In the genomic region with DNA sequence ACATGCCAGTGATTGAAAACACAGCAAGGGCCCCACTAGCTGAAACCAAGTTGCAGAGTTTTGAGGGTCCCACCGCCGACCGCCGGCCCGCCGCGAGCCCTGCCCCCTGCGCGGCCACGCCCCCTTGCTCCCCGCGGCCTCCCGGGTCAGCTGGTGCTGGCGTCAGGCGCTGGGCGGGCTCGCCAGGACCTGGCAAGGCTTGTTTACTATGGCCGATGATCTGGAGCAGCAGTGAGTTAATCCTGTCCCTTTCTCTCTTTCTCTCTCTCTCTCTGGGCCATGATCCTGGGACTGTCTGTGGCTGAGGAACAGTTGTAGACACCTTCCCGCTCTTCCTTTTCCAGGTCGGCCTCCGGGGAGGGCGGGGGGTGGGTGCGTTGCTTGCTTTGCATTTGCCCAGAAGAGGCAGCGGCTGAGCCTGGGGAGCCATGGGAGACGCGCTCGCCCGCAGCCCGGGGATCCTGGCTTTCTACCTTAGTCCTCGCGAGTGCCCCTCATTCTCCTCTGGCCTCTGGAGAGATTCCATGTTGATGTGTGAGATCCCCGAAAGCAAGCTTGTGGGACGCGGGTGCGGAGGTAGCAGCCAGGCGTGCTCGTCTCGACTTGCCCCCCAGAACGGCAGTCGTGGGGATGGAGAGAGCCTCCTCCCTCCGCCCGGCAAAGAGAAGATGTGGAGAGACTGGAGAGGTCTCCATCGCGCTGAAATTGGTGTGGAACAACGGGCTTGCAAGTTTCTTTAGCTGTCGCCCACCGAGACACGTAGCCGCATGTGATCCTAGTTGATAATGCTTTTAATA, we compare ENCODE assay signal across 8 cellular contexts. TPM values are rescaled to one million over a fixed set of nuclear protein-coding genes. Genes with fewer than 3 reads are reported as not detected.
A peak's percentile ranks its signal among the peaks of the same experiment; 100 is the strongest.
DNase-seq lines count a peak whose midpoint lies in the region; ATAC-seq, FAIRE-seq and TF ChIP-seq lines count a peak whose summit lies in the region.

A gene with protein sequence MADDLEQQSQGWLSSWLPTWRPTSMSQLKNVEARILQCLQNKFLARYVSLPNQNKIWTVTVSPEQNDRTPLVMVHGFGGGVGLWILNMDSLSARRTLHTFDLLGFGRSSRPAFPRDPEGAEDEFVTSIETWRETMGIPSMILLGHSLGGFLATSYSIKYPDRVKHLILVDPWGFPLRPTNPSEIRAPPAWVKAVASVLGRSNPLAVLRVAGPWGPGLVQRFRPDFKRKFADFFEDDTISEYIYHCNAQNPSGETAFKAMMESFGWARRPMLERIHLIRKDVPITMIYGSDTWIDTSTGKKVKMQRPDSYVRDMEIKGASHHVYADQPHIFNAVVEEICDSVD (plus strand): TSS at position 202 of the 797 bp plus-strand sequence. CDS start 7 bp downstream, at position 209.

- peak within 1 kb of the TSS; percentile 92 for H3K4me3 Mint-ChIP-seq in activated CD8-positive, alpha-beta T cell treated with anti-CD3 and anti-CD28 coated beads, Interleukin-2, amount 10 ng/mL, durations not matched to agents 7 days and 5 days

- peaks cover 0 to 10% (median 6%) of the 10 kb centered on the region in 4 experiments; a peak in 4 of 7 replicates for H3K4me1 ChIP-seq in H1 (replicated peaks in 1 of 4; ENCODE audit: control insufficient read depth in 3 of 4, insufficient read depth in 4 of 4, low read length in 3 of 4)

- no peak within 1 kb of the TSS for H3K23ac ChIP-seq in H1 (ENCODE audit: insufficient read length)

- no peak within 1 kb of the TSS for H3K14ac ChIP-seq in H1 (ENCODE audit: insufficient read length)

- H4K91ac ChIP-seq in H1 (replicated peaks; ENCODE audit: insufficient read length, low read length): peak within 1 kb of the TSS; percentile 18

- H3K27me3 ChIP-seq in H1 (replicated peaks in 1 of 4; ENCODE audit: control insufficient read depth in 3 of 4, extremely low read depth in 1 of 4, insufficient read depth in 3 of 4, low read length in 3 of 4): no peaks in the 10 kb centered on the region

- 1% methylated on average over 40 of the region's 49 CpGs; no CpG with 5 or more reads in 1 of the 2 experiments for WGBS in H1 (ENCODE audit: extremely low coverage in 1 of 2, insufficient coverage in 1 of 2, insufficient read length in 1 of 2, insufficient replicate concordance in 2 of 2, low coverage in 1 of 2, low lambda C conversion rate in 2 of 2, missing lambda C conversion rate in 1 of 2), 2 experiments

- H3K9me3 ChIP-seq in H1 (ENCODE audit: insufficient read depth in 2 of 2, low read depth in 1 of 2, low read length in 1 of 2): no peaks in the 10 kb centered on the region

- H2BK120ac ChIP-seq in H1 (replicated peaks; ENCODE audit: low read depth, low read length): no peak within 1 kb of the TSS

- peak within 1 kb of the TSS; percentile 93 for H2BK5ac ChIP-seq in H1 (ENCODE audit: low read depth, low read length)

- H3K27me3 Mint-ChIP-seq in activated CD8-positive, alpha-beta T cell treated with anti-CD3 and anti-CD28 coated beads, Interleukin-2, amount 10 ng/mL, durations not matched to agents 7 days and 5 days (ENCODE audit: low read depth): peaks cover 19% of the 10 kb centered on the region

- peak within 1 kb of the TSS; percentile 77 for H2BK12ac ChIP-seq in H1 (ENCODE audit: low read depth, low read length)

- H3K79me2 ChIP-seq in H1 (ENCODE audit: control insufficient read depth in 1 of 2, insufficient read depth in 2 of 2, low read length in 2 of 2): peaks cover 3 to 17% of the 10 kb centered on the region in 2 experiments

- peak; percentile 89 for ATAC-seq in HG02885 (IDR thresholded peaks at IDR 0.05; ENCODE audit: poor library complexity, unreplicated experiment)
- peak; percentile 91 for ATAC-seq in activated CD8-positive, alpha-beta T cell treated with anti-CD3 and anti-CD28 coated beads, Interleukin-2, amount 10 ng/mL, durations not matched to agents 7 days and 5 days

- TF ChIP-seq POLR2A in GM12892 (IDR thresholded peaks at IDR 0.05; ENCODE audit: low read depth, low read length) (peak; percentile 46; the same call in 1 of the 2 replicates), H1 (IDR thresholded peaks at IDR 0.05; ENCODE audit: control extremely low read depth in 1 of 2, low read depth in 2 of 2, low read length in 2 of 2) (peak; percentile 60 to 78; a peak in 2 of 3 replicates)

- H3K4ac ChIP-seq in H1 (replicated peaks; ENCODE audit: insufficient read length, low read depth, low read length): no peak within 1 kb of the TSS

- 0 out of 3 replicates have a peak, but pooled peaks of 1 of the 2 experiments have one; percentile 31 for TF ChIP-seq EP300 in H1 (IDR thresholded peaks at IDR 0.05; ENCODE audit: borderline replicate concordance in 1 of 2, low read depth in 2 of 2, low read length in 2 of 2)

- POLR2A ChIA-PET in activated CD8-positive, alpha-beta T cell treated with anti-CD3 and anti-CD28 coated beads, Interleukin-2, amount 10 ng/mL, durations not matched to agents 7 days and 5 days (lab: Charles Lee): interaction anchor here (0.7 to 5.4 kb wide), 7 partner anchors 9 to 217 kb away, joined by 3 to 42 read pairs (median 3); a partner anchor contains a TSS
- POLR2A ChIA-PET in H1 (lab: Charles Lee; ENCODE audit: partially characterized antibody): interaction anchor here (0.8 to 2.7 kb wide), 11 partner anchors 9 to 359 kb away, joined by 3 to 22 read pairs (median 3); a partner anchor contains a TSS

- peaks cover 0 to 4% of the 10 kb centered on the region in 2 experiments for H4K20me1 ChIP-seq in H1 (replicated peaks in 1 of 2; ENCODE audit: control insufficient read depth in 1 of 2, insufficient read depth in 2 of 2, low read length in 2 of 2)

- peak within 1 kb of the TSS; percentile 84 for H3K27ac Mint-ChIP-seq in activated CD8-positive, alpha-beta T cell treated with anti-CD3 and anti-CD28 coated beads, Interleukin-2, amount 10 ng/mL, durations not matched to agents 7 days and 5 days

- peak within 1 kb of the TSS; percentile 91 for H4K8ac ChIP-seq in H1 (ENCODE audit: extremely low read depth, insufficient read depth, low read length)

- H2BK20ac ChIP-seq in H1 (ENCODE audit: low read length): no peak within 1 kb of the TSS

- TF ChIP-seq RAD21 in H1 (IDR thresholded peaks at IDR 0.05 in 1 of 2, conservative IDR thresholded peaks at IDR 0.05 in 1 of 2; ENCODE audit: low read depth in 2 of 2, low read length in 2 of 2): no peak

- H3K56ac ChIP-seq in H1 (replicated peaks; ENCODE audit: insufficient read length, low read depth, low read length): peak within 1 kb of the TSS; percentile 60

- peak within 1 kb of the TSS; percentile 68 to 99 (median 84) for H3K4me3 ChIP-seq in H1 (ENCODE audit: extremely low read depth in 1 of 4, insufficient read depth in 2 of 4, low read depth in 3 of 4, low read length in 4 of 4)

- H2BK15ac ChIP-seq in H1 (ENCODE audit: low read length): peak within 1 kb of the TSS; percentile 81; the same call in 1 of the 2 replicates

- H3K9ac ChIP-seq in H1 (replicated peaks in 1 of 4; ENCODE audit: extremely low read depth in 1 of 4, low read depth in 3 of 4, low read length in 3 of 4): peak within 1 kb of the TSS; percentile 55 to 84 (median 82)

- peak; percentile 61 for FAIRE-seq in GM12892 (lab: Jason Lieb, UNC)
- no peak for FAIRE-seq in H1 (lab: Jason Lieb, UNC)

- H2AFZ ChIP-seq in H1 (ENCODE audit: low read length): peak within 1 kb of the TSS; percentile 98

- peaks cover 30% of the 10 kb centered on the region for H3K4me1 Mint-ChIP-seq in activated CD8-positive, alpha-beta T cell treated with anti-CD3 and anti-CD28 coated beads, Interleukin-2, amount 10 ng/mL, durations not matched to agents 7 days and 5 days (ENCODE audit: low read depth)

- no peak within 1 kb of the TSS for H2AK5ac ChIP-seq in H1 (ENCODE audit: low read depth, low read length)

- CTCF ChIA-PET in activated CD8-positive, alpha-beta T cell treated with anti-CD3 and anti-CD28 coated beads, Interleukin-2, amount 10 ng/mL, durations not matched to agents 7 days and 5 days (lab: Charles Lee): interaction anchor here (0.7 to 5.1 kb wide), 19 partner anchors 8 to 620 kb away, joined by 3 to 64 read pairs (median 3); a partner anchor contains a TSS
- CTCF ChIA-PET in H1 (lab: Charles Lee; ENCODE audit: partially characterized antibody): interaction anchor here (0.8 to 5.2 kb wide), 17 partner anchors 9 to 273 kb away, joined by 3 to 29 read pairs (median 4); a partner anchor contains a TSS

- no peak for TF ChIP-seq CTCF in H1 (IDR thresholded peaks at IDR 0.05; ENCODE audit: control extremely low read depth in 1 of 3, insufficient read depth in 1 of 3, low read depth in 1 of 3, low read length in 3 of 3)

- H3K4me2 ChIP-seq in H1 (ENCODE audit: insufficient read depth in 1 of 2, low read depth in 2 of 2, low read length in 2 of 2): peak within 1 kb of the TSS; percentile 67 to 79

- H3K36me3 Mint-ChIP-seq in activated CD8-positive, alpha-beta T cell treated with anti-CD3 and anti-CD28 coated beads, Interleukin-2, amount 10 ng/mL, durations not matched to agents 7 days and 5 days (ENCODE audit: low read depth): peaks cover 14% of the 10 kb centered on the region

- no peak within 1 kb of the TSS for H4K5ac ChIP-seq in H1 (ENCODE audit: insufficient read length, low read depth, low read length)

- DNase-seq in A172 (ENCODE audit: low spot score) (peak; percentile 16), GM12892 (ENCODE audit: insufficient read length) (peak; percentile 78), NCI-H2196 treated with DMSO at 0.1 percent for 48 hours (lab: John Stamatoyannopoulos, UW; ENCODE audit: unreplicated experiment) (peak; percentile 33), H1 (ENCODE audit: low read depth in 1 of 2, low spot score in 2 of 2) (peak in 1 of 2 experiments; percentile 92), lung microvascular endothelial cell (ENCODE audit: low read depth in 2 of 2) (peak; percentile 64 to 79)
- peak; percentile 77 for DNase-seq in activated CD8-positive, alpha-beta T cell treated with anti-CD3 and anti-CD28 coated beads, Interleukin-2, amount 10 ng/mL, durations not matched to agents 7 days and 5 days
- peak; percentile 29 to 37 for DNase-seq in stimulated activated CD8-positive, alpha-beta memory T cell treated with anti-CD3 and anti-CD28 coated beads, Interleukin-2, amount 100 ng/mL, for 1 hour (ENCODE audit: low read depth in 2 of 2)

- H3K9me3 Mint-ChIP-seq in activated CD8-positive, alpha-beta T cell treated with anti-CD3 and anti-CD28 coated beads, Interleukin-2, amount 10 ng/mL, durations not matched to agents 7 days and 5 days (ENCODE audit: insufficient read depth): no peaks in the 10 kb centered on the region

- H3K23me2 ChIP-seq in H1 (ENCODE audit: low read depth, low read length): peaks cover 4% of the 10 kb centered on the region; the same call in 1 of the 2 replicates

- H3K18ac ChIP-seq in H1 (ENCODE audit: extremely low read depth, low read length): peak within 1 kb of the TSS; percentile 81; the same call in 1 of the 2 replicates

- peak within 1 kb of the TSS; percentile 77 for H3K27ac ChIP-seq in H1 (ENCODE audit: low read depth, low read length)

- H3K79me1 ChIP-seq in H1 (ENCODE audit: low read depth, low read length): peaks cover 3% of the 10 kb centered on the region; the same call in 1 of the 2 replicates

- H3K36me3 ChIP-seq in H1 (ENCODE audit: control insufficient read depth in 2 of 4, insufficient read depth in 4 of 4, low read length in 3 of 4): peaks cover 4 to 18% (median 16%) of the 10 kb centered on the region in 4 experiments

RNA-seq across cellular contexts. Expression of the gene that starts here (rescaled TPM):
- 11.6 and 12.5 TPM in 2 replicates for total RNA-seq in A172 (2014; rRNA removed; shearing (Covaris generic))
- polyA plus RNA-seq in GM12892 (2012; ENCODE audit: missing spikeins): 8.5 TPM
- 1 to 10 TPM; 8.0 to 8.5 TPM for total RNA-seq in activated CD8-positive, alpha-beta T cell treated with anti-CD3 and anti-CD28 coated beads, Interleukin-2, amount 10 ng/mL, durations not matched to agents 7 days and 5 days
- 32.4 and 37.1 TPM in 2 replicates for total RNA-seq in H1 (2021; fragmentation: NEBNext Ultra II Directional; extraction: Animal tissue kit (Norgen Biotek cat#: 25700))
- polyA plus RNA-seq in H1 (2011; rRNA removed): 40.6 and 42.9 TPM in 2 replicates
- polyA plus RNA-seq in H1 (2011; cell fraction: cytosol; rRNA removed): 33.3 TPM
- 39.0 TPM for polyA plus RNA-seq in H1 (2011; cell fraction: nucleus; rRNA removed)
- 21.3 to 29.2 TPM (median 25.0 TPM) in 4 replicates for polyA plus RNA-seq in H1 (2012, experiment 1 of 2)
- 25.7 TPM for polyA plus RNA-seq in H1 (2012, experiment 2 of 2)
- polyA plus RNA-seq in H1 (2013, experiment 1 of 2): 25.1 TPM
- 26.5 TPM for polyA plus RNA-seq in H1 (2013, experiment 2 of 2)
- 34.9 and 36.6 TPM in 2 replicates for polyA minus RNA-seq in H1 (2011; rRNA and poly(A)+ RNA removed)
- polyA minus RNA-seq in H1 (2011; cell fraction: cytosol; rRNA and poly(A)+ RNA removed): 12.8 TPM
- 22.9 TPM for polyA minus RNA-seq in H1 (2011; cell fraction: nucleus; rRNA and poly(A)+ RNA removed)
- 4.6 and 8.3 TPM in 2 replicates for total RNA-seq in lung microvascular endothelial cell
